In genomic region chr4:150577786-150578185, GRCh38 we compare ENCODE assay signal across 22 cellular contexts. TPM values are rescaled to one million over a fixed set of nuclear protein-coding genes. Genes with fewer than 3 reads are reported as not detected.
DNase-seq lines count a peak whose midpoint lies in the region; ATAC-seq, FAIRE-seq and TF ChIP-seq lines count a peak whose summit lies in the region.
"Had no signal": no experiment of that assay in that cellular context is flagged by ENCODE, and none has a peak within 500 bp of the region (broad histone marks: within the 10 kb centered on the region; RNA-seq: fewer than 3 reads in every experiment).

No MANE protein-coding gene starts in this region.

- H3K9me3 ChIP-seq in HepG2 (ENCODE audit: low read length) = no peaks in the 10 kb centered on the region
- H3K9me3 ChIP-seq in right lobe of liver = no peaks in the 10 kb centered on the region

- in situ Hi-C loops in HepG2 (cut with HindIII; ENCODE audit: extremely low pct_ligation_motif_present, low pct_unique_long_range_greater_than_20kb) = no loop called here

- WGBS in HepG2 (ENCODE audit: low lambda C conversion rate) = 91% methylated on average over 1 of the region's 1 CpG
- 75% methylated on average over 1 of the region's 1 CpG for WGBS in right lobe of liver (ENCODE audit: insufficient coverage, low coverage, low lambda C conversion rate, missing lambda C conversion rate)

- ATAC-seq in HepG2 (no peak), right lobe of liver (no peak), HG03432 (IDR thresholded peaks at IDR 0.05; ENCODE audit: unreplicated experiment) (no peak), HG02885 (IDR thresholded peaks at IDR 0.05; ENCODE audit: poor library complexity, unreplicated experiment) (no peak)
- no peak for ATAC-seq in activated T-cell treated with anti-CD3 and anti-CD28 coated beads, Interleukin-2, amount 50 U/mL, for 72 hours (replicated peaks in 1 of 2)
- ATAC-seq: CD8-positive, alpha-beta T cell; HCT116; Right ventricle myocardium inferior had no signal

- no peak overlapping the region for H3K27ac Mint-ChIP-seq in brain
- no peak overlapping the region for H3K27ac Mint-ChIP-seq in activated T-cell treated with anti-CD3 and anti-CD28 coated beads, Interleukin-2, amount 50 U/mL, for 72 hours
- H3K27ac Mint-ChIP-seq: CD8-positive, alpha-beta T cell had no signal

- no peaks in the 10 kb centered on the region for H4K20me1 ChIP-seq in HepG2 (ENCODE audit: insufficient read depth, low read length)
- H4K20me1 ChIP-seq: BLaER1 treated with 17β-estradiol and CSF1 and Interleukin-3, amounts not matched to agents 10 nM and 100 nM had no signal

- H3K9ac ChIP-seq in HepG2 (ENCODE audit: insufficient read depth, low read depth, low read length) (no peak overlapping the region), rectal smooth muscle tissue (ENCODE audit: low read length) (no peak overlapping the region)
- H3K9ac ChIP-seq: BLaER1 treated with 17β-estradiol and CSF1 and Interleukin-3, amounts not matched to agents 10 nM and 100 nM; KMS-11 had no signal

- no peak for TF ChIP-seq RAD21 in HepG2 (CRISPR knock-in tag; IDR thresholded peaks at IDR 0.05)

- CTCF ChIA-PET in HepG2 (lab: Yijun Ruan, JAX; ENCODE audit: low intra/inter-chr PET ratio, low total read pairs) = no interaction called here

- H3K27me3 Mint-ChIP-seq in brain = peaks cover 81% of the 10 kb centered on the region
- no peaks in the 10 kb centered on the region for H3K27me3 Mint-ChIP-seq in activated T-cell treated with anti-CD3 and anti-CD28 coated beads, Interleukin-2, amount 50 U/mL, for 72 hours (ENCODE audit: low read depth)

- H3K27ac ChIP-seq in HepG2 (ENCODE audit: extremely low read length, insufficient read depth, low read length) = no peak overlapping the region
- H3K27ac ChIP-seq in right lobe of liver = no peak overlapping the region
- peak overlapping the region; percentile 77 for H3K27ac ChIP-seq in rectal smooth muscle tissue (ENCODE audit: low read depth, low read length)
- H3K27ac ChIP-seq: BLaER1 treated with 17β-estradiol and CSF1 and Interleukin-3, amounts not matched to agents 10 nM and 100 nM; KMS-11; SK-N-MC had no signal

- H3K27me3 ChIP-seq in HepG2 (ENCODE audit: control insufficient read depth in 1 of 2, insufficient read depth in 2 of 2, low read length in 2 of 2) (no peaks in the 10 kb centered on the region), right lobe of liver (no peaks in the 10 kb centered on the region), rectal smooth muscle tissue (ENCODE audit: control insufficient read depth, insufficient read depth, low read length) (no peaks in the 10 kb centered on the region)
- H3K27me3 ChIP-seq: BLaER1 treated with 17β-estradiol and CSF1 and Interleukin-3, amounts not matched to agents 10 nM and 100 nM had no signal

- TF ChIP-seq POLR2A in HepG2 (IDR thresholded peaks at IDR 0.05; ENCODE audit: insufficient read depth in 1 of 2, low read depth in 2 of 2, low read length in 2 of 2) (no peak), right lobe of liver (IDR thresholded peaks at IDR 0.05) (no peak)

- H3K4me2 ChIP-seq in HepG2 (ENCODE audit: low read depth, low read length) = no peak overlapping the region
- H3K4me2 ChIP-seq: BLaER1 treated with 17β-estradiol and CSF1 and Interleukin-3, amounts not matched to agents 10 nM and 100 nM; KMS-11 had no signal

- intact Hi-C loops in HepG2 (cut with micrococcal nuclease; ENCODE audit: unreplicated experiment) (no loop called here), right lobe of liver (cut with DNase I) (no loop called here)

- TF ChIP-seq EP300 in HepG2 (IDR thresholded peaks at IDR 0.05; ENCODE audit: low read depth in 2 of 2, low read length in 2 of 2) (no peak), HepG2 (CRISPR knock-in tag; IDR thresholded peaks at IDR 0.05; ENCODE audit: borderline replicate concordance) (no peak)

- POLR2A ChIA-PET in HepG2 (lab: Yijun Ruan, JAX) = no interaction called here

- peaks cover 0 to 21% (median 3%) of the 10 kb centered on the region in 5 experiments for H3K9me3 Mint-ChIP-seq in brain
- no peaks in the 10 kb centered on the region for H3K9me3 Mint-ChIP-seq in activated T-cell treated with anti-CD3 and anti-CD28 coated beads, Interleukin-2, amount 50 U/mL, for 72 hours
- H3K9me3 Mint-ChIP-seq: CD8-positive, alpha-beta T cell had no signal

- peak overlapping the region in 4 of 5 experiments; percentile 41 to 70 (median 58) for H3K4me3 Mint-ChIP-seq in brain
- H3K4me3 Mint-ChIP-seq in activated T-cell treated with anti-CD3 and anti-CD28 coated beads, Interleukin-2, amount 50 U/mL, for 72 hours = no peak overlapping the region
- H3K4me3 Mint-ChIP-seq: CD8-positive, alpha-beta T cell had no signal

- H3K79me2 ChIP-seq in HepG2 (ENCODE audit: insufficient read depth, low read length) = no peaks in the 10 kb centered on the region

- H3K4me1 Mint-ChIP-seq in brain = peaks cover 36% of the 10 kb centered on the region
- H3K4me1 Mint-ChIP-seq in activated T-cell treated with anti-CD3 and anti-CD28 coated beads, Interleukin-2, amount 50 U/mL, for 72 hours (ENCODE audit: low read depth) = peaks cover 10% of the 10 kb centered on the region

- no peaks in the 10 kb centered on the region for H3K36me3 Mint-ChIP-seq in brain
- H3K36me3 Mint-ChIP-seq in activated T-cell treated with anti-CD3 and anti-CD28 coated beads, Interleukin-2, amount 50 U/mL, for 72 hours (ENCODE audit: insufficient read depth in 2 of 2) = peaks cover 9 to 13% of the 10 kb centered on the region in 2 donors

- no peak for FAIRE-seq in HepG2 (lab: Jason Lieb, UNC)
- FAIRE-seq: GM12892 had no signal

- no peak overlapping the region for H2AFZ ChIP-seq in HepG2 (ENCODE audit: low read length)

- TF ChIP-seq CTCF in HepG2 (CRISPR knock-in tag; IDR thresholded peaks at IDR 0.05) (no peak), right lobe of liver (IDR thresholded peaks at IDR 0.05) (no peak), brain (conservative IDR thresholded peaks at IDR 0.05) (no peak)

- no peak overlapping the region for H3K4me3 ChIP-seq in HepG2 (replicated peaks in 1 of 3; ENCODE audit: insufficient read depth in 1 of 3, low read depth in 2 of 3, low read length in 3 of 3)
- H3K4me3 ChIP-seq in right lobe of liver = no peak overlapping the region
- H3K4me3 ChIP-seq in rectal smooth muscle tissue (ENCODE audit: low read length) = peak overlapping the region; percentile 44
- H3K4me3 ChIP-seq: BLaER1 treated with 17β-estradiol and CSF1 and Interleukin-3, amounts not matched to agents 10 nM and 100 nM; SK-N-MC had no signal

- no peaks in the 10 kb centered on the region for H3K4me1 ChIP-seq in HepG2 (ENCODE audit: insufficient read depth, low read length)
- peaks cover 0 to 8% (median 0%) of the 10 kb centered on the region in 4 donors for H3K4me1 ChIP-seq in right lobe of liver
- peaks cover 19% of the 10 kb centered on the region for H3K4me1 ChIP-seq in rectal smooth muscle tissue (ENCODE audit: control insufficient read depth, insufficient read depth, low read length)

- H3K36me3 ChIP-seq in HepG2 (replicated peaks in 1 of 2; ENCODE audit: control insufficient read depth in 1 of 2, insufficient read depth in 2 of 2, low read length in 2 of 2) (peaks cover 0 to 1% of the 10 kb centered on the region in 2 experiments; a peak in 1 of 5 replicates), right lobe of liver (no peaks in the 10 kb centered on the region), rectal smooth muscle tissue (ENCODE audit: control insufficient read depth, insufficient read depth, low read length) (peaks cover 3% of the 10 kb centered on the region)

- DNase-seq in HepG2 (ENCODE audit: low spot score) (no peak), right lobe of liver (no peak)
- no peak for DNase-seq in activated T-cell treated with anti-CD3 and anti-CD28 coated beads, Interleukin-2, amount 50 U/mL, for 72 hours
- DNase-seq: Calu3; CD8-positive, alpha-beta T cell; DMS79; GOT3; NCI-H187 treated with DMSO at 0.1 percent for 48 hours; NCI-H345; NCI-H524 treated with DMSO at 0.1 percent for 48 hours; NK-92 treated with Interleukin-12 subunit alpha and Interleukin-12 subunit beta, amount 100 ng/mL, for 24 hours had no signal

- no TSS peak for BruUV-seq in HepG2 (replicated peaks; lab: Mats Ljungman, UMichigan)

TF ChIP-seq in HepG2, 621 proteins besides CTCF, POLR2A, EP300 and RAD21:
- TF ChIP-seq MAFK (conservative IDR thresholded peaks at IDR 0.05 in 1 of 2, IDR thresholded peaks at IDR 0.05 in 1 of 2; ENCODE audit: low read length in 2 of 2) (0 out of 4 replicates have a peak, but pooled peaks have one; percentile 1 to 15), ZNF629 (CRISPR knock-in tag; conservative IDR thresholded peaks at IDR 0.05) (no peak)

RNA-seq across cellular contexts. Expression of gene MAB21L2, which starts 4.2 kb away (rescaled TPM):
- total RNA-seq in HepG2 (2016; rRNA removed; fragmentation: Illumina TruSeq; extraction: Trizol) (not detected in 2 replicates), right lobe of liver (under 1 TPM in 5 of 6 experiments, not detected in 1; 0.06 to 0.70 (median 0.31) TPM)
- total RNA-seq in HepG2 (2016; cell fraction: cytosol; rRNA removed; fragmentation: Illumina TruSeq; extraction: Trizol; ENCODE audit: low read depth) = not detected in 2 replicates
- total RNA-seq in HepG2 (2016; cell fraction: insoluble cytoplasmic fraction; rRNA removed; fragmentation: Illumina TruSeq; extraction: Trizol) = not detected in 2 replicates
- total RNA-seq in HepG2 (2016; cell fraction: membrane; rRNA removed; fragmentation: Illumina TruSeq; extraction: Trizol) = not detected in 2 replicates
- not detected in 2 replicates for total RNA-seq in HepG2 (2016; cell fraction: nucleus; rRNA removed; fragmentation: Illumina TruSeq; extraction: Trizol)
- polyA plus RNA-seq in HepG2 (2011; rRNA removed) (not detected in 2 replicates), brain (ENCODE audit: insufficient read depth, low read depth, low replicate concordance) (not detected)
- polyA plus RNA-seq in HepG2 (2011; cell fraction: cytosol; rRNA removed) = not detected in 2 replicates
- not detected in 2 replicates for polyA plus RNA-seq in HepG2 (2011; cell fraction: nucleus; rRNA removed)
- polyA plus RNA-seq in HepG2 (2012) = not detected in 2 replicates
- not detected in 2 replicates for polyA plus RNA-seq in HepG2 (2016; cell fraction: cytosol; fragmentation: Illumina TruSeq; extraction: Trizol; ENCODE audit: low read depth)
- not detected in 2 replicates for polyA plus RNA-seq in HepG2 (2016; cell fraction: insoluble cytoplasmic fraction; fragmentation: Illumina TruSeq; extraction: Trizol; ENCODE audit: low read depth)
- not detected in 2 replicates for polyA plus RNA-seq in HepG2 (2016; cell fraction: membrane; fragmentation: Illumina TruSeq; extraction: Trizol; ENCODE audit: low read depth)
- polyA plus RNA-seq in HepG2 (2016; cell fraction: nucleus; fragmentation: Illumina TruSeq; extraction: Trizol; ENCODE audit: insufficient read depth, low read depth) = not detected in 2 replicates
- not detected in 2 replicates for polyA minus RNA-seq in HepG2 (2011; rRNA and poly(A)+ RNA removed; ENCODE audit: low replicate concordance)
- not detected in 2 replicates for polyA minus RNA-seq in HepG2 (2011; cell fraction: cytosol; rRNA and poly(A)+ RNA removed)
- not detected in 2 replicates for polyA minus RNA-seq in HepG2 (2011; cell fraction: nucleus; rRNA and poly(A)+ RNA removed)
- total RNA-seq in activated T-cell treated with anti-CD3 and anti-CD28 coated beads, Interleukin-2, amount 50 U/mL, for 72 hours = not detected
- total RNA-seq: A172; CD8-positive, alpha-beta T cell; Right ventricle myocardium inferior had no signal

Comparison
In these comparisons a context has a peak if more than half of its experiments do, and no peak if none do; other contexts are left out.
1. H3K4me3 Mint-ChIP-seq: peak in brain (4 of 5); none in activated T-cell treated with anti-CD3 and anti-CD28 coated beads, Interleukin-2, amount 50 U/mL, for 72 hours (0 of 2).